ENCODE assay signal across 1 cellular context in the genomic region with DNA sequence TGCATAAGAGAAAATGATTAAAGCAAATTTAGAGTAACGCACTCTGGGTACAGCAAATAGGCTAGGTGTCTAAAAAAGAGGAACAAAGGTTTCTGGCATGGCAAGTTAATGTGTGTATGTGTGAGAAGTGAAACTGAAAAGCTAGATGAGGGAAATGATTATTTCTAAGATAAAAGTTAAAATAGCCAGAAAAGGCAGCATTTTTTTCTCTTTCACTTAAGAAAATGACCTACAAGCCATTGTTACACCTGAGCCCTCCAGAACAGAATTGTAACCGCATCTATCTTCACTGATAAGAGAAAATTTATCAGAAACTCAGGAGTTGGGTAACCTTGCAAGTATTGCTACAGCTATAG.
TF ChIP-seq lines count a peak whose summit lies in the region.

No MANE protein-coding gene starts in this region.

TF ChIP-seq in GM12878, 131 proteins besides CTCF, POLR2A, EP300 and RAD21 (continued from another document):
- TF ChIP-seq, protein P1, sequence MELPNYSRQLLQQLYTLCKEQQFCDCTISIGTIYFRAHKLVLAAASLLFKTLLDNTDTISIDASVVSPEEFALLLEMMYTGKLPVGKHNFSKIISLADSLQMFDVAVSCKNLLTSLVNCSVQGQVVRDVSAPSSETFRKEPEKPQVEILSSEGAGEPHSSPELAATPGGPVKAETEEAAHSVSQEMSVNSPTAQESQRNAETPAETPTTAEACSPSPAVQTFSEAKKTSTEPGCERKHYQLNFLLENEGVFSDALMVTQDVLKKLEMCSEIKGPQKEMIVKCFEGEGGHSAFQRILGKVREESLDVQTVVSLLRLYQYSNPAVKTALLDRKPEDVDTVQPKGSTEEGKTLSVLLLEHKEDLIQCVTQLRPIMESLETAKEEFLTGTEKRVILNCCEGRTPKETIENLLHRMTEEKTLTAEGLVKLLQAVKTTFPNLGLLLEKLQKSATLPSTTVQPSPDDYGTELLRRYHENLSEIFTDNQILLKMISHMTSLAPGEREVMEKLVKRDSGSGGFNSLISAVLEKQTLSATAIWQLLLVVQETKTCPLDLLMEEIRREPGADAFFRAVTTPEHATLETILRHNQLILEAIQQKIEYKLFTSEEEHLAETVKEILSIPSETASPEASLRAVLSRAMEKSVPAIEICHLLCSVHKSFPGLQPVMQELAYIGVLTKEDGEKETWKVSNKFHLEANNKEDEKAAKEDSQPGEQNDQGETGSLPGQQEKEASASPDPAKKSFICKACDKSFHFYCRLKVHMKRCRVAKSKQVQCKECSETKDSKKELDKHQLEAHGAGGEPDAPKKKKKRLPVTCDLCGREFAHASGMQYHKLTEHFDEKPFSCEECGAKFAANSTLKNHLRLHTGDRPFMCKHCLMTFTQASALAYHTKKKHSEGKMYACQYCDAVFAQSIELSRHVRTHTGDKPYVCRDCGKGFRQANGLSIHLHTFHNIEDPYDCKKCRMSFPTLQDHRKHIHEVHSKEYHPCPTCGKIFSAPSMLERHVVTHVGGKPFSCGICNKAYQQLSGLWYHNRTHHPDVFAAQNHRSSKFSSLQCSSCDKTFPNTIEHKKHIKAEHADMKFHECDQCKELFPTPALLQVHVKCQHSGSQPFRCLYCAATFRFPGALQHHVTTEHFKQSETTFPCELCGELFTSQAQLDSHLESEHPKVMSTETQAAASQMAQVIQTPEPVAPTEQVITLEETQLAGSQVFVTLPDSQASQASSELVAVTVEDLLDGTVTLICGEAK (IDR thresholded peaks at IDR 0.05; ENCODE audit: borderline replicate concordance) = no peak; the same call in 1 of the 2 replicates
- TF ChIP-seq CBFB (IDR thresholded peaks at IDR 0.05; ENCODE audit: low read depth) = no peak
- TF ChIP-seq SPI1 (IDR thresholded peaks at IDR 0.05; ENCODE audit: borderline replicate concordance, insufficient read depth, low read depth, low read length) = peak; percentile 65; the same call in 1 of the 2 replicates
- TF ChIP-seq ZNF217 (IDR thresholded peaks at IDR 0.05) = peak; percentile 78; the same call in 1 of the 2 replicates
- 0 out of 2 replicates have a peak, but pooled peaks have one; percentile 22 for TF ChIP-seq TCF7 (IDR thresholded peaks at IDR 0.05; ENCODE audit: borderline replicate concordance)
- 0 out of 2 replicates have a peak, but pooled peaks have one; percentile 54 for TF ChIP-seq NBN (IDR thresholded peaks at IDR 0.05)
- peak; percentile 95 for TF ChIP-seq MTA2 (IDR thresholded peaks at IDR 0.05; ENCODE audit: low read depth)
- peak; percentile 80; the same call in 1 of the 2 replicates for TF ChIP-seq ZNF24 (IDR thresholded peaks at IDR 0.05)
- TF ChIP-seq, protein P2, sequence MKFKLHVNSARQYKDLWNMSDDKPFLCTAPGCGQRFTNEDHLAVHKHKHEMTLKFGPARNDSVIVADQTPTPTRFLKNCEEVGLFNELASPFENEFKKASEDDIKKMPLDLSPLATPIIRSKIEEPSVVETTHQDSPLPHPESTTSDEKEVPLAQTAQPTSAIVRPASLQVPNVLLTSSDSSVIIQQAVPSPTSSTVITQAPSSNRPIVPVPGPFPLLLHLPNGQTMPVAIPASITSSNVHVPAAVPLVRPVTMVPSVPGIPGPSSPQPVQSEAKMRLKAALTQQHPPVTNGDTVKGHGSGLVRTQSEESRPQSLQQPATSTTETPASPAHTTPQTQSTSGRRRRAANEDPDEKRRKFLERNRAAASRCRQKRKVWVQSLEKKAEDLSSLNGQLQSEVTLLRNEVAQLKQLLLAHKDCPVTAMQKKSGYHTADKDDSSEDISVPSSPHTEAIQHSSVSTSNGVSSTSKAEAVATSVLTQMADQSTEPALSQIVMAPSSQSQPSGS (IDR thresholded peaks at IDR 0.05; ENCODE audit: low read length) = no peak
- TF ChIP-seq SREBF1 (IDR thresholded peaks at IDR 0.05; ENCODE audit: low read length) = no peak
- peak; percentile 69 for TF ChIP-seq ZNF384 (IDR thresholded peaks at IDR 0.05; ENCODE audit: borderline replicate concordance, low read depth, low read length)
- 0 out of 2 replicates have a peak, but pooled peaks have one; percentile 19 for TF ChIP-seq BMI1 (IDR thresholded peaks at IDR 0.05; ENCODE audit: borderline replicate concordance)
- 0 out of 2 replicates have a peak, but pooled peaks have one; percentile 24 for TF ChIP-seq CBX5 (IDR thresholded peaks at IDR 0.05; ENCODE audit: low read depth)
- peak; percentile 51 for TF ChIP-seq IKZF1 (conservative IDR thresholded peaks at IDR 0.05)
- TF ChIP-seq, protein P3, sequence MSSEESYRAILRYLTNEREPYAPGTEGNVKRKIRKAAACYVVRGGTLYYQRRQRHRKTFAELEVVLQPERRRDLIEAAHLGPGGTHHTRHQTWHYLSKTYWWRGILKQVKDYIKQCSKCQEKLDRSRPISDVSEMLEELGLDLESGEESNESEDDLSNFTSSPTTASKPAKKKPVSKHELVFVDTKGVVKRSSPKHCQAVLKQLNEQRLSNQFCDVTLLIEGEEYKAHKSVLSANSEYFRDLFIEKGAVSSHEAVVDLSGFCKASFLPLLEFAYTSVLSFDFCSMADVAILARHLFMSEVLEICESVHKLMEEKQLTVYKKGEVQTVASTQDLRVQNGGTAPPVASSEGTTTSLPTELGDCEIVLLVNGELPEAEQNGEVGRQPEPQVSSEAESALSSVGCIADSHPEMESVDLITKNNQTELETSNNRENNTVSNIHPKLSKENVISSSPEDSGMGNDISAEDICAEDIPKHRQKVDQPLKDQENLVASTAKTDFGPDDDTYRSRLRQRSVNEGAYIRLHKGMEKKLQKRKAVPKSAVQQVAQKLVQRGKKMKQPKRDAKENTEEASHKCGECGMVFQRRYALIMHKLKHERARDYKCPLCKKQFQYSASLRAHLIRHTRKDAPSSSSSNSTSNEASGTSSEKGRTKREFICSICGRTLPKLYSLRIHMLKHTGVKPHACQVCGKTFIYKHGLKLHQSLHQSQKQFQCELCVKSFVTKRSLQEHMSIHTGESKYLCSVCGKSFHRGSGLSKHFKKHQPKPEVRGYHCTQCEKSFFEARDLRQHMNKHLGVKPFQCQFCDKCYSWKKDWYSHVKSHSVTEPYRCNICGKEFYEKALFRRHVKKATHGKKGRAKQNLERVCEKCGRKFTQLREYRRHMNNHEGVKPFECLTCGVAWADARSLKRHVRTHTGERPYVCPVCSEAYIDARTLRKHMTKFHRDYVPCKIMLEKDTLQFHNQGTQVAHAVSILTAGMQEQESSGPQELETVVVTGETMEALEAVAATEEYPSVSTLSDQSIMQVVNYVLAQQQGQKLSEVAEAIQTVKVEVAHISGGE (CRISPR knock-in tag; IDR thresholded peaks at IDR 0.05) = no peak
- no peak for TF ChIP-seq STAT3 (IDR thresholded peaks at IDR 0.05; ENCODE audit: low read depth, low read length)
- peak; percentile 64 for TF ChIP-seq ATF7 (IDR thresholded peaks at IDR 0.05; ENCODE audit: low read depth)
- 0 out of 2 replicates have a peak, but pooled peaks have one; percentile 41 for TF ChIP-seq NFIC (IDR thresholded peaks at IDR 0.05; ENCODE audit: low read depth, low read length)
- peak; percentile 38; the same call in 1 of the 2 replicates for TF ChIP-seq CHD2 (IDR thresholded peaks at IDR 0.05; ENCODE audit: borderline replicate concordance, low read depth, low read length)
- TF ChIP-seq, protein P4, sequence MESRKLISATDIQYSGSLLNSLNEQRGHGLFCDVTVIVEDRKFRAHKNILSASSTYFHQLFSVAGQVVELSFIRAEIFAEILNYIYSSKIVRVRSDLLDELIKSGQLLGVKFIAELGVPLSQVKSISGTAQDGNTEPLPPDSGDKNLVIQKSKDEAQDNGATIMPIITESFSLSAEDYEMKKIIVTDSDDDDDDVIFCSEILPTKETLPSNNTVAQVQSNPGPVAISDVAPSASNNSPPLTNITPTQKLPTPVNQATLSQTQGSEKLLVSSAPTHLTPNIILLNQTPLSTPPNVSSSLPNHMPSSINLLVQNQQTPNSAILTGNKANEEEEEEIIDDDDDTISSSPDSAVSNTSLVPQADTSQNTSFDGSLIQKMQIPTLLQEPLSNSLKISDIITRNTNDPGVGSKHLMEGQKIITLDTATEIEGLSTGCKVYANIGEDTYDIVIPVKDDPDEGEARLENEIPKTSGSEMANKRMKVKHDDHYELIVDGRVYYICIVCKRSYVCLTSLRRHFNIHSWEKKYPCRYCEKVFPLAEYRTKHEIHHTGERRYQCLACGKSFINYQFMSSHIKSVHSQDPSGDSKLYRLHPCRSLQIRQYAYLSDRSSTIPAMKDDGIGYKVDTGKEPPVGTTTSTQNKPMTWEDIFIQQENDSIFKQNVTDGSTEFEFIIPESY (IDR thresholded peaks at IDR 0.05) = no peak
- no peak for TF ChIP-seq GATAD2B (conservative IDR thresholded peaks at IDR 0.05; ENCODE audit: low read depth)
- peak; percentile 56 for TF ChIP-seq MEF2B (IDR thresholded peaks at IDR 0.05; ENCODE audit: partially characterized antibody, poor library complexity, severe bottlenecking)
- peak; percentile 35; the same call in 1 of the 2 replicates for TF ChIP-seq RUNX3 (IDR thresholded peaks at IDR 0.05; ENCODE audit: low read length)
- no peak for TF ChIP-seq HDAC6 (IDR thresholded peaks at IDR 0.05; ENCODE audit: unreplicated experiment)
